29 cellular contexts compared by ENCODE assay signal in genomic region chr9:85081963-85082362, GRCh38.
"Had no signal": no experiment of that assay in that cellular context is flagged by ENCODE, and none has a peak within 500 bp of the region (broad histone marks: within the 10 kb centered on the region; RNA-seq: fewer than 3 reads in every experiment).

No MANE protein-coding gene starts in this region.

- H3K4me2 ChIP-seq: hepatocyte had no signal

- ATAC-seq: effector memory CD8-positive, alpha-beta T cell; esophagus mucosa; foreskin keratinocyte; gastrocnemius medialis; gastroesophageal sphincter; heart left ventricle; heart right ventricle had no signal

- H3K27me3 ChIP-seq: colonic mucosa, dorsolateral prefrontal cortex, esophagus muscularis mucosa, esophagus squamous epithelium, foreskin keratinocyte, gastrocnemius medialis, heart right ventricle, hepatocyte had no signal

- H3K9me3 Mint-ChIP-seq: dendritic cell treated with granulocyte-macrophage colony-stimulating factor and Interleukin-4, amounts not matched to agents 40 ng/mL and 50 ng/mL, for 4 days; effector memory CD8-positive, alpha-beta T cell; endodermal cell had no signal

- H3K36me3 ChIP-seq: colonic mucosa, esophagus muscularis mucosa, esophagus squamous epithelium, gastrocnemius medialis, gastroesophageal sphincter, heart left ventricle, heart right ventricle had no signal

- H3K4me3 ChIP-seq: colonic mucosa, coronary artery, dorsolateral prefrontal cortex, esophagus muscularis mucosa, esophagus squamous epithelium, gastrocnemius medialis, gastroesophageal sphincter, heart left ventricle, heart right ventricle, hepatocyte had no signal

- H3K79me2 ChIP-seq: hepatocyte had no signal

- H3K9me3 ChIP-seq: colonic mucosa, esophagus muscularis mucosa, esophagus squamous epithelium, gastrocnemius medialis, gastroesophageal sphincter, heart left ventricle had no signal

- H2AFZ ChIP-seq: hepatocyte had no signal

- H3K27me3 Mint-ChIP-seq: dendritic cell treated with granulocyte-macrophage colony-stimulating factor and Interleukin-4, amounts not matched to agents 40 ng/mL and 50 ng/mL, for 4 days had no signal

- H3K4me3 Mint-ChIP-seq: dendritic cell treated with granulocyte-macrophage colony-stimulating factor and Interleukin-4, amounts not matched to agents 40 ng/mL and 50 ng/mL, for 4 days; effector memory CD8-positive, alpha-beta T cell; endodermal cell had no signal

- DNase-seq: colonic mucosa; cortex of kidney; dermis blood vessel endothelial cell; dorsolateral prefrontal cortex; effector CD4-positive, alpha-beta T cell; effector CD8-positive, alpha-beta T cell; effector memory CD4-positive, alpha-beta T cell; effector memory CD8-positive, alpha-beta T cell; erythroblast; esophagus squamous epithelium; foreskin fibroblast; foreskin keratinocyte; foreskin melanocyte; gastrocnemius medialis; head of caudate nucleus; heart left ventricle; heart right ventricle had no signal

- H3K27ac Mint-ChIP-seq: dendritic cell treated with granulocyte-macrophage colony-stimulating factor and Interleukin-4, amounts not matched to agents 40 ng/mL and 50 ng/mL, for 4 days; effector memory CD8-positive, alpha-beta T cell; endodermal cell had no signal

- H3K4me1 ChIP-seq: colonic mucosa, esophagus muscularis mucosa, esophagus squamous epithelium, foreskin keratinocyte, gastrocnemius medialis, gastroesophageal sphincter, heart left ventricle, heart right ventricle had no signal

- FAIRE-seq: colon, endometrium, endothelial cell of umbilical vein, frontal cortex had no signal

- H3K27ac ChIP-seq: colonic mucosa, coronary artery, dorsolateral prefrontal cortex, epithelial cell of prostate, esophagus muscularis mucosa, esophagus squamous epithelium, foreskin keratinocyte, gastrocnemius medialis, gastroesophageal sphincter, heart left ventricle, heart right ventricle, hepatocyte had no signal
